8 cellular contexts compared by ENCODE assay signal in the genomic region with DNA sequence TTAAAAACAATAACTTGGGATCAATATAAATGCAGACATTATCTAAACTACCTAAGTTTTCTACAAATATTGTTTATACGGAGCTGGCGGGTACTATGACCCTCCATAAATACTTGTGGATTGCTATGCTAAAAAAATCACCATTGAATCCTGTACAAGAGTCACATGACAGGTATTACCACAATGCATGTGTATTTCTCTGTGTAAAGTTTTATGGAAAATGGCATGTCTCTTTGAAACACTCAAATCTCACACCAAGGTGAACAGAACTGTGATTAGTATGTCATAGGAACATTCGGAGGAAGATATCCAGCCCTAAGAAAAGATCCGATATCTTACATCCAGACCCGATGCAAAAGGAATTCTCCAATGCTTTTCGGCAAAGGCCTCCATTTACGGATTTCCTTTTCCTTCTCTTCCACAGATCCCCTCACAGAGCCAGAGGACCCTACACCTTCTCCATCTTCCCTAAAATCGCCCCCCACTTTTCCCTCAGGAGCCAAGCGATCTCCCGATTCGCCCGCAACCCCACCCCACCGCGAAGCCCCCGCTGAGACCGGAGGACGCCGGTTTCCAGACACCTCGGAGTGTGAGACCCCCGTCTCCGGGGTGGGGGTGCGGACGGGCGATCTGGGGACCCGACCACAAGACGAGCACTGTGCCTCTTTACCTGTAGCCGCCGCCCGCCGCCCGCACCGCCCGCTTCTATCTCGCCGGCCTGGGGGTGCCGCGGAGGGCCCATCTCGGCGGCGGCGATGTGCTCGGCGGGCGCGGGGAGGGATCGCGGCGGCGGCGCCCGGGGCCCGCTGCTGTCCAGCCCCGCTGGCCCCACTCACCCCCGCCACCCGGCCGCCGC. TPM values are rescaled to one million over a fixed set of nuclear protein-coding genes. Genes with fewer than 3 reads are reported as not detected.
A peak's percentile ranks its signal among the peaks of the same experiment; 100 is the strongest.
DNase-seq lines count a peak whose midpoint lies in the region; ATAC-seq and TF ChIP-seq lines count a peak whose summit lies in the region.

No MANE protein-coding gene starts in this region.

- peak; percentile 10 for DNase-seq in ACHN
- peak; percentile 29 for DNase-seq in NCI-H69 (lab: John Stamatoyannopoulos, UW)
- peak in 4 of 10 donors; percentile 12 to 51 (median 29) for DNase-seq in dorsolateral prefrontal cortex
- no peak for DNase-seq in naive B cell
- no peak for DNase-seq in posterior vena cava (ENCODE audit: low spot score)
- no peak for DNase-seq in NCI-H446 treated with DMSO at 0.1 percent for 48 hours (lab: John Stamatoyannopoulos, UW)
- DNase-seq in activated effector memory CD4-positive, alpha-beta T cell treated with anti-CD3 and anti-CD28 coated beads, Interleukin-2, amount 50 U/mL, for 16 hours = no peak

- peak overlapping the region; percentile 60 to 98 (median 91) for H3K4me3 ChIP-seq in dorsolateral prefrontal cortex

- in situ Hi-C loops in ACHN (cut with HindIII; ENCODE audit: low pct_ligation_motif_present, low pct_unique_long_range_greater_than_20kb, low sequenced_read_pairs) = no loop called here

- H3K27ac Mint-ChIP-seq in naive B cell = peak overlapping the region; percentile 71 to 95 (median 86)

- TF ChIP-seq CTCF in dorsolateral prefrontal cortex (IDR thresholded peaks at IDR 0.05 in 54 of 56, conservative IDR thresholded peaks at IDR 0.05 in 2 of 56; ENCODE audit: low read depth in 1 of 56, partially characterized antibody in 56 of 56) = no peak

- no peaks in the 10 kb centered on the region for H3K36me3 Mint-ChIP-seq in naive B cell

- H3K27ac ChIP-seq in dorsolateral prefrontal cortex = peak overlapping the region in 49 of 59 donors; percentile 29 to 98 (median 77)

- H3K4me1 Mint-ChIP-seq in naive B cell = peaks cover 11 to 22% (median 22%) of the 10 kb centered on the region in 3 donors

- no peaks in the 10 kb centered on the region for H3K27me3 ChIP-seq in dorsolateral prefrontal cortex

- H3K27me3 Mint-ChIP-seq in naive B cell = no peaks in the 10 kb centered on the region

- intact Hi-C loops in dorsolateral prefrontal cortex (cut with DNase I) (loop anchor here (5.0 to 10.0 kb wide), 5 partner anchors 66 to 324 kb away; a partner anchor contains a TSS), posterior vena cava (cut with DNase I) (loop anchor here in 1 of 2 donors (10.0 kb wide), 1 partner anchor 68 kb away; a partner anchor contains a TSS)

- peak overlapping the region; percentile 93 to 99 (median 96) for H3K4me3 Mint-ChIP-seq in naive B cell

- H3K9me3 Mint-ChIP-seq in naive B cell = no peaks in the 10 kb centered on the region

- ATAC-seq in GM18868 (IDR thresholded peaks at IDR 0.05; ENCODE audit: unreplicated experiment) = peak; percentile 1
- ATAC-seq in naive B cell (ENCODE audit: low read depth in 2 of 2) = no peak

RNA-seq across cellular contexts. Expression of a gene that starts 1.2 kb away (rescaled TPM):
- total RNA-seq in dorsolateral prefrontal cortex = 10 to 100 TPM; 19.5 to 34.2 (median 27.2) TPM
- polyA plus RNA-seq in naive B cell (ENCODE audit: low read depth in 6 of 6) = 10 to 100 TPM in 1 of 6 donors, 1 to 10 TPM in 5; 5.7 to 12.1 (median 7.1) TPM
- total RNA-seq in posterior vena cava = 10 to 100 TPM; 17.2 to 18.6 TPM

Comparison
In these comparisons a context has a peak if more than half of its experiments do, and no peak if none do; other contexts are left out.
1. DNase-seq: peak in ACHN (single experiment) and NCI-H69 (single experiment); none in naive B cell (single experiment), posterior vena cava (single experiment), NCI-H446 treated with DMSO at 0.1 percent for 48 hours (single experiment) and activated effector memory CD4-positive, alpha-beta T cell treated with anti-CD3 and anti-CD28 coated beads, Interleukin-2, amount 50 U/mL, for 16 hours (single experiment).